ENCODE assay signal across 2 cellular contexts in the genomic region with DNA sequence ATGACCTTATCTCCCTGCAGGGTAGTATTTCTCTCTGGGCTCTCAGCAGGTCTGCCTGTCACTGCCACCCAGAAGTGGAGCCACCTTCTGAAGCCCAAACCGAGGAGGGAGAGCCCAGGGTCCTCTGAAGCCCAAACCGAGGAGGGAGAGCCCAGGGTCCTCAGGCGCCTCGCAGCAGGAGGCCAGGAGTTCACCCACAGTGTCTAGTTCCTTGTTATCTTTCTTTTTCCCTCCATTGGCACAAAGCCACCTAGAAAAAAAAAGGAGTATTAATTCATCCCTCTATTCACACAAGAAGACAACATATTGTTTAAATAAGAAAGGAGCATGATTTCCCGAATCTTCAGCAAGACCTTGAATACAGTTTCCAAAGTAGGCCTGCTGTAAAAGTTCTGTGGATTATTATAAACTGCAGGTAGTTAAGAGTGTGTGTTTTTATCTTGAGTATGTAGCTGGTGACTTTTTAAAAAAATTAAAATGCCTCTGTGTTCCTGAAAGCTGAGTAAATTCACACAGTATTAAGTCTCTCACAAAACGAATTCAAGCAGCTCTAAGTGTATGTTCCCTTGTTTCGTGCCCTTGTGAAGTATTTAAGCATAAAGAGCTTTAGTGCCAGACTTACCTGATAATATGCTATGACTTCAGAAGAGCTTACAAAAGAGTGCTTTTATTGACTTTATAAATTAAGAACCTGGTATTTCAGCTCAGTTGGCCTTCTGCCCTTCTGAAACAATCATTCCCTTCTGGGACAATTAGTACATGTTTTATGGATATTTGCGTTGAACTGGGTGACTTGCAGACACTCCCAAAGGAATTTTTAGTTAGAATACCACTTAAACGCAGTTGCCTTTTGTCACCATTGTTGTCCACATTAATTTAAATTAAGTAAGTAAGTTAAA.
TF ChIP-seq lines count a peak whose summit lies in the region.

No MANE protein-coding gene starts in this region.

TF ChIP-seq in HepG2, 621 proteins besides CTCF, POLR2A, EP300 and RAD21:
- TF ChIP-seq RXRA (CRISPR knock-in tag; IDR thresholded peaks at IDR 0.05) (no peak), RBAK (CRISPR knock-in tag; IDR thresholded peaks at IDR 0.05) (no peak), NCOA5 (CRISPR knock-in tag; IDR thresholded peaks at IDR 0.05) (no peak), AKAP8 (CRISPR knock-in tag; IDR thresholded peaks at IDR 0.05) (no peak), GTF2F1 (IDR thresholded peaks at IDR 0.05; ENCODE audit: low read length) (no peak), ZNF550 (CRISPR knock-in tag; IDR thresholded peaks at IDR 0.05; ENCODE audit: borderline replicate concordance) (no peak), ARHGAP35 (CRISPR knock-in tag; IDR thresholded peaks at IDR 0.05; ENCODE audit: borderline replicate concordance) (no peak), FLYWCH1 (CRISPR knock-in tag; IDR thresholded peaks at IDR 0.05) (no peak)
- TF ChIP-seq, protein P1, sequence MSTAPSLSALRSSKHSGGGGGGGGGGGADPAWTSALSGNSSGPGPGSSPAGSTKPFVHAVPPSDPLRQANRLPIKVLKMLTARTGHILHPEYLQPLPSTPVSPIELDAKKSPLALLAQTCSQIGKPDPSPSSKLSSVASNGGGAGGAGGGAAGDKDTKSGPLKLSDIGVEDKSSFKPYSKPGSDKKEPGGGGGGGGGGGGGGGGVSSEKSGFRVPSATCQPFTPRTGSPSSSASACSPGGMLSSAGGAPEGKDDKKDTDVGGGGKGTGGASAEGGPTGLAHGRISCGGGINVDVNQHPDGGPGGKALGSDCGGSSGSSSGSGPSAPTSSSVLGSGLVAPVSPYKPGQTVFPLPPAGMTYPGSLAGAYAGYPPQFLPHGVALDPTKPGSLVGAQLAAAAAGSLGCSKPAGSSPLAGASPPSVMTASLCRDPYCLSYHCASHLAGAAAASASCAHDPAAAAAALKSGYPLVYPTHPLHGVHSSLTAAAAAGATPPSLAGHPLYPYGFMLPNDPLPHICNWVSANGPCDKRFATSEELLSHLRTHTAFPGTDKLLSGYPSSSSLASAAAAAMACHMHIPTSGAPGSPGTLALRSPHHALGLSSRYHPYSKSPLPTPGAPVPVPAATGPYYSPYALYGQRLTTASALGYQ (CRISPR knock-in tag; IDR thresholded peaks at IDR 0.05) = no peak
- TF ChIP-seq, protein P2, sequence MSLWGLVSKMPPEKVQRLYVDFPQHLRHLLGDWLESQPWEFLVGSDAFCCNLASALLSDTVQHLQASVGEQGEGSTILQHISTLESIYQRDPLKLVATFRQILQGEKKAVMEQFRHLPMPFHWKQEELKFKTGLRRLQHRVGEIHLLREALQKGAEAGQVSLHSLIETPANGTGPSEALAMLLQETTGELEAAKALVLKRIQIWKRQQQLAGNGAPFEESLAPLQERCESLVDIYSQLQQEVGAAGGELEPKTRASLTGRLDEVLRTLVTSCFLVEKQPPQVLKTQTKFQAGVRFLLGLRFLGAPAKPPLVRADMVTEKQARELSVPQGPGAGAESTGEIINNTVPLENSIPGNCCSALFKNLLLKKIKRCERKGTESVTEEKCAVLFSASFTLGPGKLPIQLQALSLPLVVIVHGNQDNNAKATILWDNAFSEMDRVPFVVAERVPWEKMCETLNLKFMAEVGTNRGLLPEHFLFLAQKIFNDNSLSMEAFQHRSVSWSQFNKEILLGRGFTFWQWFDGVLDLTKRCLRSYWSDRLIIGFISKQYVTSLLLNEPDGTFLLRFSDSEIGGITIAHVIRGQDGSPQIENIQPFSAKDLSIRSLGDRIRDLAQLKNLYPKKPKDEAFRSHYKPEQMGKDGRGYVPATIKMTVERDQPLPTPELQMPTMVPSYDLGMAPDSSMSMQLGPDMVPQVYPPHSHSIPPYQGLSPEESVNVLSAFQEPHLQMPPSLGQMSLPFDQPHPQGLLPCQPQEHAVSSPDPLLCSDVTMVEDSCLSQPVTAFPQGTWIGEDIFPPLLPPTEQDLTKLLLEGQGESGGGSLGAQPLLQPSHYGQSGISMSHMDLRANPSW (CRISPR knock-in tag; IDR thresholded peaks at IDR 0.05; ENCODE audit: borderline replicate concordance) = no peak
- TF ChIP-seq, protein P3, sequence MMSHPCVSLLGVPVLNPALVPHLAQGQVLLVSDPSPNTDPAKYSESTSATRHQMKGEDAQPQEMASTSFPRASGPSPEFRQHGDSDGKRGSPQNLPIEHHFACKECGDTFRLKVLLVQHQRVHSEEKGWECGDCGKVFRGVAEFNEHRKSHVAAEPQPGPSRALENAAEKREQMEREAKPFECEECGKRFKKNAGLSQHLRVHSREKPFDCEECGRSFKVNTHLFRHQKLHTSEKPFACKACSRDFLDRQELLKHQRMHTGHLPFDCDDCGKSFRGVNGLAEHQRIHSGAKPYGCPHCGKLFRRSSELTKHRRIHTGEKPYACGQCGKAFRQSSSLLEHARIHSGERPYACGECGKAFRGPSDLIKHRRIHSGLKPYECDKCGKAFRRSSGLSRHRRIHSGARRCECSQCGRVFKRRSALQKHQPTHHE (CRISPR knock-in tag; IDR thresholded peaks at IDR 0.05; ENCODE audit: borderline replicate concordance) = no peak

TF ChIP-seq in GM23338, 12 proteins besides CTCF, POLR2A, EP300 and RAD21:
- no peak for TF ChIP-seq ZNF331 (CRISPR knock-in tag; IDR thresholded peaks at IDR 0.05; ENCODE audit: low read depth)
- no peak for TF ChIP-seq STAT1 (IDR thresholded peaks at IDR 0.05; ENCODE audit: unreplicated experiment)
- TF ChIP-seq, protein P4, sequence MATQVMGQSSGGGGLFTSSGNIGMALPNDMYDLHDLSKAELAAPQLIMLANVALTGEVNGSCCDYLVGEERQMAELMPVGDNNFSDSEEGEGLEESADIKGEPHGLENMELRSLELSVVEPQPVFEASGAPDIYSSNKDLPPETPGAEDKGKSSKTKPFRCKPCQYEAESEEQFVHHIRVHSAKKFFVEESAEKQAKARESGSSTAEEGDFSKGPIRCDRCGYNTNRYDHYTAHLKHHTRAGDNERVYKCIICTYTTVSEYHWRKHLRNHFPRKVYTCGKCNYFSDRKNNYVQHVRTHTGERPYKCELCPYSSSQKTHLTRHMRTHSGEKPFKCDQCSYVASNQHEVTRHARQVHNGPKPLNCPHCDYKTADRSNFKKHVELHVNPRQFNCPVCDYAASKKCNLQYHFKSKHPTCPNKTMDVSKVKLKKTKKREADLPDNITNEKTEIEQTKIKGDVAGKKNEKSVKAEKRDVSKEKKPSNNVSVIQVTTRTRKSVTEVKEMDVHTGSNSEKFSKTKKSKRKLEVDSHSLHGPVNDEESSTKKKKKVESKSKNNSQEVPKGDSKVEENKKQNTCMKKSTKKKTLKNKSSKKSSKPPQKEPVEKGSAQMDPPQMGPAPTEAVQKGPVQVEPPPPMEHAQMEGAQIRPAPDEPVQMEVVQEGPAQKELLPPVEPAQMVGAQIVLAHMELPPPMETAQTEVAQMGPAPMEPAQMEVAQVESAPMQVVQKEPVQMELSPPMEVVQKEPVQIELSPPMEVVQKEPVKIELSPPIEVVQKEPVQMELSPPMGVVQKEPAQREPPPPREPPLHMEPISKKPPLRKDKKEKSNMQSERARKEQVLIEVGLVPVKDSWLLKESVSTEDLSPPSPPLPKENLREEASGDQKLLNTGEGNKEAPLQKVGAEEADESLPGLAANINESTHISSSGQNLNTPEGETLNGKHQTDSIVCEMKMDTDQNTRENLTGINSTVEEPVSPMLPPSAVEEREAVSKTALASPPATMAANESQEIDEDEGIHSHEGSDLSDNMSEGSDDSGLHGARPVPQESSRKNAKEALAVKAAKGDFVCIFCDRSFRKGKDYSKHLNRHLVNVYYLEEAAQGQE (IDR thresholded peaks at IDR 0.05; ENCODE audit: unreplicated experiment) = no peak
- no peak for TF ChIP-seq EZH2 (IDR thresholded peaks at IDR 0.05; ENCODE audit: low read depth, unreplicated experiment)
- no peak for TF ChIP-seq ZNF114 (CRISPR knock-in tag; IDR thresholded peaks at IDR 0.05)
- TF ChIP-seq EZH2phosphoT487 (IDR thresholded peaks at IDR 0.05; ENCODE audit: unreplicated experiment) = no peak
- TF ChIP-seq NANOG (IDR thresholded peaks at IDR 0.05; ENCODE audit: borderline replicate concordance) = no peak
- no peak for TF ChIP-seq CREB1 (CRISPR knock-in tag; IDR thresholded peaks at IDR 0.05; ENCODE audit: low read depth)
- TF ChIP-seq POLR2AphosphoS5 (IDR thresholded peaks at IDR 0.05; ENCODE audit: low read depth) = no peak
- TF ChIP-seq, protein P5, sequence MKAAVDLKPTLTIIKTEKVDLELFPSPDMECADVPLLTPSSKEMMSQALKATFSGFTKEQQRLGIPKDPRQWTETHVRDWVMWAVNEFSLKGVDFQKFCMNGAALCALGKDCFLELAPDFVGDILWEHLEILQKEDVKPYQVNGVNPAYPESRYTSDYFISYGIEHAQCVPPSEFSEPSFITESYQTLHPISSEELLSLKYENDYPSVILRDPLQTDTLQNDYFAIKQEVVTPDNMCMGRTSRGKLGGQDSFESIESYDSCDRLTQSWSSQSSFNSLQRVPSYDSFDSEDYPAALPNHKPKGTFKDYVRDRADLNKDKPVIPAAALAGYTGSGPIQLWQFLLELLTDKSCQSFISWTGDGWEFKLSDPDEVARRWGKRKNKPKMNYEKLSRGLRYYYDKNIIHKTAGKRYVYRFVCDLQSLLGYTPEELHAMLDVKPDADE (IDR thresholded peaks at IDR 0.05) = no peak
- no peak for TF ChIP-seq JUNB (IDR thresholded peaks at IDR 0.05; ENCODE audit: unreplicated experiment)
- TF ChIP-seq, protein P6, sequence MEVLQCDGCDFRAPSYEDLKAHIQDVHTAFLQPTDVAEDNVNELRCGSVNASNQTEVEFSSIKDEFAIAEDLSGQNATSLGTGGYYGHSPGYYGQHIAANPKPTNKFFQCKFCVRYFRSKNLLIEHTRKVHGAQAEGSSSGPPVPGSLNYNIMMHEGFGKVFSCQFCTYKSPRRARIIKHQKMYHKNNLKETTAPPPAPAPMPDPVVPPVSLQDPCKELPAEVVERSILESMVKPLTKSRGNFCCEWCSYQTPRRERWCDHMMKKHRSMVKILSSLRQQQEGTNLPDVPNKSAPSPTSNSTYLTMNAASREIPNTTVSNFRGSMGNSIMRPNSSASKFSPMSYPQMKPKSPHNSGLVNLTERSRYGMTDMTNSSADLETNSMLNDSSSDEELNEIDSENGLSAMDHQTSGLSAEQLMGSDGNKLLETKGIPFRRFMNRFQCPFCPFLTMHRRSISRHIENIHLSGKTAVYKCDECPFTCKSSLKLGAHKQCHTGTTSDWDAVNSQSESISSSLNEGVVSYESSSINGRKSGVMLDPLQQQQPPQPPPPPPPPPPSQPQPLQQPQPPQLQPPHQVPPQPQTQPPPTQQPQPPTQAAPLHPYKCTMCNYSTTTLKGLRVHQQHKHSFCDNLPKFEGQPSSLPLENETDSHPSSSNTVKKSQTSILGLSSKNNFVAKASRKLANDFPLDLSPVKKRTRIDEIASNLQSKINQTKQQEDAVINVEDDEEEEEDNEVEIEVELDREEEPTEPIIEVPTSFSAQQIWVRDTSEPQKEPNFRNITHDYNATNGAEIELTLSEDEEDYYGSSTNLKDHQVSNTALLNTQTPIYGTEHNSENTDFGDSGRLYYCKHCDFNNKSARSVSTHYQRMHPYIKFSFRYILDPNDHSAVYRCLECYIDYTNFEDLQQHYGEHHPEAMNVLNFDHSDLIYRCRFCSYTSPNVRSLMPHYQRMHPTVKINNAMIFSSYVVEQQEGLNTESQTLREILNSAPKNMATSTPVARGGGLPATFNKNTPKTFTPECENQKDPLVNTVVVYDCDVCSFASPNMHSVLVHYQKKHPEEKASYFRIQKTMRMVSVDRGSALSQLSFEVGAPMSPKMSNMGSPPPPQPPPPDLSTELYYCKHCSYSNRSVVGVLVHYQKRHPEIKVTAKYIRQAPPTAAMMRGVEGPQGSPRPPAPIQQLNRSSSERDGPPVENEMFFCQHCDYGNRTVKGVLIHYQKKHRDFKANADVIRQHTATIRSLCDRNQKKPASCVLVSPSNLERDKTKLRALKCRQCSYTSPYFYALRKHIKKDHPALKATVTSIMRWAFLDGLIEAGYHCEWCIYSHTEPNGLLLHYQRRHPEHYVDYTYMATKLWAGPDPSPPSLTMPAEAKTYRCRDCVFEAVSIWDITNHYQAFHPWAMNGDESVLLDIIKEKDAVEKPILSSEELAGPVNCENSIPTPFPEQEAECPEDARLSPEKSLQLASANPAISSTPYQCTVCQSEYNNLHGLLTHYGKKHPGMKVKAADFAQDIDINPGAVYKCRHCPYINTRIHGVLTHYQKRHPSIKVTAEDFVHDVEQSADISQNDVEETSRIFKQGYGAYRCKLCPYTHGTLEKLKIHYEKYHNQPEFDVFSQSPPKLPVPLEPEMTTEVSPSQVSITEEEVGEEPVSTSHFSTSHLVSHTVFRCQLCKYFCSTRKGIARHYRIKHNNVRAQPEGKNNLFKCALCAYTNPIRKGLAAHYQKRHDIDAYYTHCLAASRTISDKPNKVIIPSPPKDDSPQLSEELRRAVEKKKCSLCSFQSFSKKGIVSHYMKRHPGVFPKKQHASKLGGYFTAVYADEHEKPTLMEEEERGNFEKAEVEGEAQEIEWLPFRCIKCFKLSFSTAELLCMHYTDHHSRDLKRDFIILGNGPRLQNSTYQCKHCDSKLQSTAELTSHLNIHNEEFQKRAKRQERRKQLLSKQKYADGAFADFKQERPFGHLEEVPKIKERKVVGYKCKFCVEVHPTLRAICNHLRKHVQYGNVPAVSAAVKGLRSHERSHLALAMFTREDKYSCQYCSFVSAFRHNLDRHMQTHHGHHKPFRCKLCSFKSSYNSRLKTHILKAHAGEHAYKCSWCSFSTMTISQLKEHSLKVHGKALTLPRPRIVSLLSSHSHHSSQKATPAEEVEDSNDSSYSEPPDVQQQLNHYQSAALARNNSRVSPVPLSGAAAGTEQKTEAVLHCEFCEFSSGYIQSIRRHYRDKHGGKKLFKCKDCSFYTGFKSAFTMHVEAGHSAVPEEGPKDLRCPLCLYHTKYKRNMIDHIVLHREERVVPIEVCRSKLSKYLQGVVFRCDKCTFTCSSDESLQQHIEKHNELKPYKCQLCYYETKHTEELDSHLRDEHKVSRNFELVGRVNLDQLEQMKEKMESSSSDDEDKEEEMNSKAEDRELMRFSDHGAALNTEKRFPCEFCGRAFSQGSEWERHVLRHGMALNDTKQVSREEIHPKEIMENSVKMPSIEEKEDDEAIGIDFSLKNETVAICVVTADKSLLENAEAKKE (CRISPR knock-in tag; IDR thresholded peaks at IDR 0.05) = no peak
